Comparison of ENCODE assay signal across 7 cellular contexts in genomic region chr11:68213135-68213515, GRCh38. TPM values are rescaled to one million over a fixed set of nuclear protein-coding genes. Genes with fewer than 3 reads are reported as not detected.
DNase-seq lines count a peak whose midpoint lies in the region; ATAC-seq lines count a peak whose summit lies in the region.

Gene KMT5B (minus strand): TSS chr11:68213296. CDS start chr11:68190076, 23,220 bp downstream.

- H3K27me3 Mint-ChIP-seq in central memory CD8-positive, alpha-beta T cell: peaks cover 13% of the 10 kb centered on the region

- ATAC-seq in GM18868 (IDR thresholded peaks at IDR 0.05; ENCODE audit: unreplicated experiment) (peak; percentile 8), HG03196 (IDR thresholded peaks at IDR 0.05; ENCODE audit: unreplicated experiment) (peak; percentile 11)
- ATAC-seq in central memory CD8-positive, alpha-beta T cell (replicated peaks; ENCODE audit: extremely low read depth, poor library complexity, severe bottlenecking): no peak

- no peaks in the 10 kb centered on the region for H3K27me3 ChIP-seq in layer of hippocampus (ENCODE audit: control insufficient read depth, insufficient read depth, low read length)

- H3K27ac Mint-ChIP-seq in central memory CD8-positive, alpha-beta T cell (ENCODE audit: low read depth): peak within 1 kb of the TSS; percentile 86

- peaks cover 52% of the 10 kb centered on the region for H3K4me1 Mint-ChIP-seq in central memory CD8-positive, alpha-beta T cell

- H3K27ac ChIP-seq in layer of hippocampus (ENCODE audit: low read depth, low read length): peak within 1 kb of the TSS; percentile 97

- intact Hi-C loops in T-helper 2 cell treated with Interferon-gamma antibody and Interleukin-4, amounts not matched to agents 100 ng/mL and 5 ng/mL, for 36 hours (cut with micrococcal nuclease): loop anchor here (5.0 to 10.0 kb wide), 3 partner anchors 62 to 178 kb away; partner anchors contain the start of genes C11orf24, CHKA, NDUFS8 and TCIRG1

- H3K36me3 Mint-ChIP-seq in central memory CD8-positive, alpha-beta T cell (ENCODE audit: insufficient read depth): peaks cover 31% of the 10 kb centered on the region

- peak within 1 kb of the TSS; percentile 85 for H3K4me3 Mint-ChIP-seq in central memory CD8-positive, alpha-beta T cell

- H3K9me3 Mint-ChIP-seq in central memory CD8-positive, alpha-beta T cell: no peaks in the 10 kb centered on the region

- DNase-seq in central memory CD8-positive, alpha-beta T cell (ENCODE audit: low spot score in 2 of 2): no peak
- peak; percentile 65 to 68 for DNase-seq in stimulated activated CD4-positive, alpha-beta T cell treated with anti-CD3 and anti-CD28 coated beads, Interleukin-2, amount 100 ng/mL, for 24 hours
- no peak for DNase-seq in NCI-H524 (lab: John Stamatoyannopoulos, UW)

RNA-seq across cellular contexts. Expression of gene KMT5B, which starts in this region (rescaled TPM):
- 26.1 and 31.5 TPM in 2 replicates for total RNA-seq in T-helper 2 cell treated with Interferon-gamma antibody and Interleukin-4, amounts not matched to agents 100 ng/mL and 5 ng/mL, for 36 hours

Comparison
In these comparisons a context has a peak if more than half of its experiments do, and no peak if none do; other contexts are left out.
1. DNase-seq: peak in stimulated activated CD4-positive, alpha-beta T cell treated with anti-CD3 and anti-CD28 coated beads, Interleukin-2, amount 100 ng/mL, for 24 hours (2 of 2); none in central memory CD8-positive, alpha-beta T cell (0 of 2) and NCI-H524 (0 of 2).